Comparison of ENCODE assay signal across 19 cellular contexts in genomic region chr13:113119166-113119821, GRCh38. TPM values are rescaled to one million over a fixed set of nuclear protein-coding genes. Genes with fewer than 3 reads are reported as not detected.
DNase-seq lines count a peak whose midpoint lies in the region; ATAC-seq, FAIRE-seq and TF ChIP-seq lines count a peak whose summit lies in the region.
"Had no signal": no experiment of that assay in that cellular context is flagged by ENCODE, and none has a peak within 500 bp of the region (broad histone marks: within the 10 kb centered on the region; RNA-seq: fewer than 3 reads in every experiment).

No MANE protein-coding gene starts in this region.

- no peaks in the 10 kb centered on the region for H3K36me3 ChIP-seq in H7 (replicated peaks; ENCODE audit: control insufficient read depth, insufficient read depth, low read length)
- H3K36me3 ChIP-seq in HepG2 (replicated peaks in 1 of 2; ENCODE audit: control insufficient read depth in 1 of 2, insufficient read depth in 2 of 2, low read length in 2 of 2) = peaks cover 0 to 1% of the 10 kb centered on the region in 2 experiments; a peak in 1 of 5 replicates
- no peaks in the 10 kb centered on the region for H3K36me3 ChIP-seq in spleen

- no peak overlapping the region for H3K9ac ChIP-seq in HepG2 (ENCODE audit: insufficient read depth, low read depth, low read length)

- intact Hi-C loops in activated B cell treated with CpG ODN at 0.5 μM for 24 hours (cut with micrococcal nuclease) (no loop called here), HepG2 (cut with micrococcal nuclease; ENCODE audit: unreplicated experiment) (no loop called here), spleen (cut with DNase I; ENCODE audit: low total_unique reads) (no loop called here)

- H3K4me3 ChIP-seq in H7 (ENCODE audit: insufficient read depth, low read depth, low read length) (no peak overlapping the region), HepG2 (replicated peaks in 1 of 3; ENCODE audit: insufficient read depth in 1 of 3, low read depth in 2 of 3, low read length in 3 of 3) (no peak overlapping the region), spleen (no peak overlapping the region)
- H3K4me3 ChIP-seq: PC-9 had no signal

- TF ChIP-seq RAD21 in HepG2 (CRISPR knock-in tag; IDR thresholded peaks at IDR 0.05) = no peak

- TF ChIP-seq EP300 in HepG2 (IDR thresholded peaks at IDR 0.05; ENCODE audit: low read depth in 2 of 2, low read length in 2 of 2) = no peak
- no peak for TF ChIP-seq EP300 in HepG2 (CRISPR knock-in tag; IDR thresholded peaks at IDR 0.05; ENCODE audit: borderline replicate concordance)

- H3K27ac ChIP-seq in HepG2 (ENCODE audit: extremely low read length, insufficient read depth, low read length) = no peak overlapping the region
- no peak overlapping the region for H3K27ac ChIP-seq in spleen
- H3K27ac ChIP-seq: PC-9 had no signal

- H3K27ac Mint-ChIP-seq in activated B cell treated with CpG ODN at 0.5 μM for 24 hours = no peak overlapping the region

- in situ Hi-C loops in HepG2 (cut with HindIII; ENCODE audit: extremely low pct_ligation_motif_present, low pct_unique_long_range_greater_than_20kb) = no loop called here

- no peaks in the 10 kb centered on the region for H3K9me3 Mint-ChIP-seq in activated B cell treated with CpG ODN at 0.5 μM for 24 hours

- peaks cover 14% of the 10 kb centered on the region for H3K27me3 Mint-ChIP-seq in activated B cell treated with CpG ODN at 0.5 μM for 24 hours

- H3K4me1 Mint-ChIP-seq in activated B cell treated with CpG ODN at 0.5 μM for 24 hours = no peaks in the 10 kb centered on the region
- H3K4me1 Mint-ChIP-seq: CD4-positive, CD25-positive, alpha-beta regulatory T cell had no signal

- CTCF ChIA-PET in activated B cell treated with CpG ODN at 0.5 μM for 24 hours (lab: Charles Lee) = no interaction called here
- CTCF ChIA-PET in HepG2 (lab: Yijun Ruan, JAX; ENCODE audit: low intra/inter-chr PET ratio, low total read pairs) = no interaction called here

- H3K9me3 ChIP-seq in HepG2 (ENCODE audit: low read length) (no peaks in the 10 kb centered on the region), spleen (no peaks in the 10 kb centered on the region)

- no peak for ATAC-seq in activated B cell treated with CpG ODN at 0.5 μM for 24 hours (ENCODE audit: low read depth)
- ATAC-seq in HepG2 = no peak
- ATAC-seq in stimulated activated naive CD8-positive, alpha-beta T cell treated with anti-CD3 and anti-CD28 coated beads, Interleukin-15, Interleukin-2, amounts not matched to agents 100 U/mL and 50 U/mL, for 24 hours = no peak

- peaks cover 13% of the 10 kb centered on the region for H3K4me1 ChIP-seq in HepG2 (ENCODE audit: insufficient read depth, low read length)
- no peaks in the 10 kb centered on the region for H3K4me1 ChIP-seq in spleen

- no peaks in the 10 kb centered on the region for H3K36me3 Mint-ChIP-seq in activated B cell treated with CpG ODN at 0.5 μM for 24 hours (ENCODE audit: low read depth)
- H3K36me3 Mint-ChIP-seq: CD4-positive, CD25-positive, alpha-beta regulatory T cell had no signal

- peaks cover 17% of the 10 kb centered on the region for H3K79me2 ChIP-seq in HepG2 (ENCODE audit: insufficient read depth, low read length)

- TF ChIP-seq CTCF in activated B cell treated with CpG ODN at 0.5 μM for 24 hours (IDR thresholded peaks at IDR 0.05) = no peak
- no peak for TF ChIP-seq CTCF in HepG2 (CRISPR knock-in tag; IDR thresholded peaks at IDR 0.05)
- no peak for TF ChIP-seq CTCF in spleen (IDR thresholded peaks at IDR 0.05 in 8 of 11, conservative IDR thresholded peaks at IDR 0.05 in 3 of 11)
- no peak for TF ChIP-seq CTCF in GM20000 (IDR thresholded peaks at IDR 0.05; ENCODE audit: extremely low read depth, missing control alignments)

- TSS peak; percentile 35 for BruUV-seq in HepG2 (replicated peaks; lab: Mats Ljungman, UMichigan)

- H3K27me3 ChIP-seq in H7 (ENCODE audit: control insufficient read depth, insufficient read depth, low read length) = no peaks in the 10 kb centered on the region
- H3K27me3 ChIP-seq in HepG2 (ENCODE audit: control insufficient read depth in 1 of 2, insufficient read depth in 2 of 2, low read length in 2 of 2) = no peaks in the 10 kb centered on the region; a peak in 1 of 5 replicates
- peaks cover 0 to 26% (median 0%) of the 10 kb centered on the region in 7 donors for H3K27me3 ChIP-seq in spleen (replicated peaks in 1 of 7)

- TF ChIP-seq POLR2A in HepG2 (IDR thresholded peaks at IDR 0.05; ENCODE audit: insufficient read depth in 1 of 2, low read depth in 2 of 2, low read length in 2 of 2) (no peak), spleen (IDR thresholded peaks at IDR 0.05) (no peak)

- DNase-seq in H7 (peak; percentile 21), activated B cell treated with CpG ODN at 0.5 μM for 24 hours (peak; percentile 8), HepG2 (ENCODE audit: low spot score) (no peak), spleen (peak; percentile 33), GM20000 (ENCODE audit: low spot score) (no peak)
- DNase-seq in central memory CD4-positive, alpha-beta T cell = no peak
- DNase-seq in stimulated activated naive CD8-positive, alpha-beta T cell treated with anti-CD3 and anti-CD28 coated beads, Interleukin-15, Interleukin-2, amounts not matched to agents 100 U/mL and 50 U/mL, for 24 hours = no peak
- DNase-seq: AML-193; Calu3; CD4-positive, CD25-positive, alpha-beta regulatory T cell; KG1; NCI-H1105; NCI-H187; NCI-H2171; NCI-H446 treated with DMSO at 0.1 percent for 48 hours; NCI-H748 treated with DMSO at 0.1 percent for 48 hours; PC-9 had no signal

- 95% methylated on average over 10 of the region's 16 CpGs for WGBS in HepG2 (ENCODE audit: low lambda C conversion rate)
- 82 to 89% (median 88%) methylated on average over 16 of the region's 16 CpGs for WGBS in spleen, 5 donors

- no peak for FAIRE-seq in HepG2 (lab: Jason Lieb, UNC)
- FAIRE-seq: GM19239 had no signal

- peaks cover 4% of the 10 kb centered on the region; the same call in 1 of the 2 replicates for H4K20me1 ChIP-seq in HepG2 (ENCODE audit: insufficient read depth, low read length)

- POLR2A ChIA-PET in activated B cell treated with CpG ODN at 0.5 μM for 24 hours (lab: Charles Lee) (no interaction called here), HepG2 (lab: Yijun Ruan, JAX) (no interaction called here)

- H3K4me2 ChIP-seq in HepG2 (ENCODE audit: low read depth, low read length) = no peak overlapping the region
- H3K4me2 ChIP-seq: PC-9 had no signal

- no peak overlapping the region for H2AFZ ChIP-seq in HepG2 (ENCODE audit: low read length)
- H2AFZ ChIP-seq: PC-9 had no signal

- no peak overlapping the region for H3K4me3 Mint-ChIP-seq in activated B cell treated with CpG ODN at 0.5 μM for 24 hours
- H3K4me3 Mint-ChIP-seq: CD4-positive, CD25-positive, alpha-beta regulatory T cell had no signal

RNA-seq across cellular contexts. Expression of gene F10, which starts 3.3 kb away (rescaled TPM):
- total RNA-seq in H7 (2014; rRNA removed; shearing (Covaris generic)) = 1.3 and 2.1 TPM in 2 replicates
- total RNA-seq in activated B cell treated with CpG ODN at 0.5 μM for 24 hours (not detected in 2 replicates), HepG2 (2016; rRNA removed; fragmentation: Illumina TruSeq; extraction: Trizol) (19.9 and 58.4 TPM in 2 replicates), spleen (1 to 10 TPM; 1.6 to 6.4 (median 3.0) TPM)
- 11.2 and 12.3 TPM in 2 replicates for total RNA-seq in HepG2 (2016; cell fraction: cytosol; rRNA removed; fragmentation: Illumina TruSeq; extraction: Trizol; ENCODE audit: low read depth)
- 18.9 and 61.6 TPM in 2 replicates for total RNA-seq in HepG2 (2016; cell fraction: insoluble cytoplasmic fraction; rRNA removed; fragmentation: Illumina TruSeq; extraction: Trizol)
- 12.7 and 13.1 TPM in 2 replicates for total RNA-seq in HepG2 (2016; cell fraction: membrane; rRNA removed; fragmentation: Illumina TruSeq; extraction: Trizol)
- total RNA-seq in HepG2 (2016; cell fraction: nucleus; rRNA removed; fragmentation: Illumina TruSeq; extraction: Trizol) = 43.8 and 53.5 TPM in 2 replicates
- polyA plus RNA-seq in HepG2 (2011; rRNA removed) (237 and 317 TPM in 2 replicates), spleen (1 to 10 TPM; 1.8 to 4.2 (median 2.0) TPM)
- polyA plus RNA-seq in HepG2 (2011; cell fraction: cytosol; rRNA removed) = 277 and 280 TPM in 2 replicates
- polyA plus RNA-seq in HepG2 (2011; cell fraction: nucleus; rRNA removed) = 231 and 240 TPM in 2 replicates
- 150 and 219 TPM in 2 replicates for polyA plus RNA-seq in HepG2 (2012)
- 11.6 and 13.0 TPM in 2 replicates for polyA plus RNA-seq in HepG2 (2016; cell fraction: cytosol; fragmentation: Illumina TruSeq; extraction: Trizol; ENCODE audit: low read depth)
- polyA plus RNA-seq in HepG2 (2016; cell fraction: insoluble cytoplasmic fraction; fragmentation: Illumina TruSeq; extraction: Trizol; ENCODE audit: low read depth) = 18.4 and 19.4 TPM in 2 replicates
- polyA plus RNA-seq in HepG2 (2016; cell fraction: membrane; fragmentation: Illumina TruSeq; extraction: Trizol; ENCODE audit: low read depth) = 10.3 and 10.6 TPM in 2 replicates
- polyA plus RNA-seq in HepG2 (2016; cell fraction: nucleus; fragmentation: Illumina TruSeq; extraction: Trizol; ENCODE audit: insufficient read depth, low read depth) = 82.4 and 83.6 TPM in 2 replicates
- 117 TPM in 1 of 2 replicates, not detected in the other for polyA minus RNA-seq in HepG2 (2011; rRNA and poly(A)+ RNA removed; ENCODE audit: low replicate concordance)
- polyA minus RNA-seq in HepG2 (2011; cell fraction: cytosol; rRNA and poly(A)+ RNA removed) = 61.5 and 79.5 TPM in 2 replicates
- polyA minus RNA-seq in HepG2 (2011; cell fraction: nucleus; rRNA and poly(A)+ RNA removed) = 44.3 and 53.6 TPM in 2 replicates
- total RNA-seq: Calu3; CD4-positive, CD25-positive, alpha-beta regulatory T cell; PC-9 had no signal

RNA-seq across cellular contexts. Expression of gene F7, which starts 13.7 kb away (rescaled TPM):
- 0.28 and 1.5 TPM in 2 replicates for total RNA-seq in H7 (2014; rRNA removed; shearing (Covaris generic))
- total RNA-seq in activated B cell treated with CpG ODN at 0.5 μM for 24 hours (not detected in 2 replicates), HepG2 (2016; rRNA removed; fragmentation: Illumina TruSeq; extraction: Trizol) (7.2 and 12.6 TPM in 2 replicates), spleen (not detected)
- 0.61 and 0.71 TPM in 2 replicates for total RNA-seq in HepG2 (2016; cell fraction: cytosol; rRNA removed; fragmentation: Illumina TruSeq; extraction: Trizol; ENCODE audit: low read depth)
- total RNA-seq in HepG2 (2016; cell fraction: insoluble cytoplasmic fraction; rRNA removed; fragmentation: Illumina TruSeq; extraction: Trizol) = 6.7 and 12.9 TPM in 2 replicates
- 1.9 and 2.2 TPM in 2 replicates for total RNA-seq in HepG2 (2016; cell fraction: membrane; rRNA removed; fragmentation: Illumina TruSeq; extraction: Trizol)
- 10.3 and 10.6 TPM in 2 replicates for total RNA-seq in HepG2 (2016; cell fraction: nucleus; rRNA removed; fragmentation: Illumina TruSeq; extraction: Trizol)
- polyA plus RNA-seq in HepG2 (2011; rRNA removed) (26.5 and 39.9 TPM in 2 replicates), spleen (under 1 TPM in 1 of 3 donors, not detected in 2; 0.03 TPM)
- polyA plus RNA-seq in HepG2 (2011; cell fraction: cytosol; rRNA removed) = 21.7 and 26.2 TPM in 2 replicates
- polyA plus RNA-seq in HepG2 (2011; cell fraction: nucleus; rRNA removed) = 105 and 121 TPM in 2 replicates
- 45.9 and 52.4 TPM in 2 replicates for polyA plus RNA-seq in HepG2 (2012)
- polyA plus RNA-seq in HepG2 (2016; cell fraction: cytosol; fragmentation: Illumina TruSeq; extraction: Trizol; ENCODE audit: low read depth) = 0.51 and 0.52 TPM in 2 replicates
- polyA plus RNA-seq in HepG2 (2016; cell fraction: insoluble cytoplasmic fraction; fragmentation: Illumina TruSeq; extraction: Trizol; ENCODE audit: low read depth) = 7.0 and 7.3 TPM in 2 replicates
- 1.1 and 1.6 TPM in 2 replicates for polyA plus RNA-seq in HepG2 (2016; cell fraction: membrane; fragmentation: Illumina TruSeq; extraction: Trizol; ENCODE audit: low read depth)
- polyA plus RNA-seq in HepG2 (2016; cell fraction: nucleus; fragmentation: Illumina TruSeq; extraction: Trizol; ENCODE audit: insufficient read depth, low read depth) = 23.6 and 26.7 TPM in 2 replicates
- 43.0 TPM in 1 of 2 replicates, not detected in the other for polyA minus RNA-seq in HepG2 (2011; rRNA and poly(A)+ RNA removed; ENCODE audit: low replicate concordance)
- 8.7 and 12.9 TPM in 2 replicates for polyA minus RNA-seq in HepG2 (2011; cell fraction: cytosol; rRNA and poly(A)+ RNA removed)
- polyA minus RNA-seq in HepG2 (2011; cell fraction: nucleus; rRNA and poly(A)+ RNA removed) = 14.7 and 15.7 TPM in 2 replicates
- total RNA-seq: Calu3; CD4-positive, CD25-positive, alpha-beta regulatory T cell; M059J; PC-9 had no signal
- polyA plus RNA-seq: CD4-positive, CD25-positive, alpha-beta regulatory T cell had no signal

RNA-seq across cellular contexts. Expression of gene PROZ, which starts 39.2 kb away (rescaled TPM):
- not detected in 2 replicates for total RNA-seq in H7 (2014; rRNA removed; shearing (Covaris generic))
- not detected in 2 replicates for total RNA-seq in activated B cell treated with CpG ODN at 0.5 μM for 24 hours
- total RNA-seq in HepG2 (2016; rRNA removed; fragmentation: Illumina TruSeq; extraction: Trizol) = 2.1 and 5.6 TPM in 2 replicates
- total RNA-seq in HepG2 (2016; cell fraction: cytosol; rRNA removed; fragmentation: Illumina TruSeq; extraction: Trizol; ENCODE audit: low read depth) = 0.20 and 0.35 TPM in 2 replicates
- 1.9 and 5.3 TPM in 2 replicates for total RNA-seq in HepG2 (2016; cell fraction: insoluble cytoplasmic fraction; rRNA removed; fragmentation: Illumina TruSeq; extraction: Trizol)
- total RNA-seq in HepG2 (2016; cell fraction: membrane; rRNA removed; fragmentation: Illumina TruSeq; extraction: Trizol) = 0.62 and 0.93 TPM in 2 replicates
- 3.0 and 4.0 TPM in 2 replicates for total RNA-seq in HepG2 (2016; cell fraction: nucleus; rRNA removed; fragmentation: Illumina TruSeq; extraction: Trizol)
- 22.5 and 26.1 TPM in 2 replicates for polyA plus RNA-seq in HepG2 (2011; rRNA removed)
- polyA plus RNA-seq in HepG2 (2011; cell fraction: cytosol; rRNA removed) = 14.4 and 16.0 TPM in 2 replicates
- 45.5 and 49.7 TPM in 2 replicates for polyA plus RNA-seq in HepG2 (2011; cell fraction: nucleus; rRNA removed)
- 12.7 and 14.1 TPM in 2 replicates for polyA plus RNA-seq in HepG2 (2012)
- polyA plus RNA-seq in HepG2 (2016; cell fraction: cytosol; fragmentation: Illumina TruSeq; extraction: Trizol; ENCODE audit: low read depth) = 0.23 and 0.67 TPM in 2 replicates
- polyA plus RNA-seq in HepG2 (2016; cell fraction: insoluble cytoplasmic fraction; fragmentation: Illumina TruSeq; extraction: Trizol; ENCODE audit: low read depth) = 1.6 and 2.1 TPM in 2 replicates
- polyA plus RNA-seq in HepG2 (2016; cell fraction: membrane; fragmentation: Illumina TruSeq; extraction: Trizol; ENCODE audit: low read depth) = 0.70 and 0.93 TPM in 2 replicates
- polyA plus RNA-seq in HepG2 (2016; cell fraction: nucleus; fragmentation: Illumina TruSeq; extraction: Trizol; ENCODE audit: insufficient read depth, low read depth) = 10.7 and 11.6 TPM in 2 replicates
- polyA minus RNA-seq in HepG2 (2011; rRNA and poly(A)+ RNA removed; ENCODE audit: low replicate concordance) = 5.4 TPM in 1 of 2 replicates, not detected in the other
- 4.9 and 8.4 TPM in 2 replicates for polyA minus RNA-seq in HepG2 (2011; cell fraction: cytosol; rRNA and poly(A)+ RNA removed)
- 3.1 and 4.4 TPM in 2 replicates for polyA minus RNA-seq in HepG2 (2011; cell fraction: nucleus; rRNA and poly(A)+ RNA removed)
- total RNA-seq in spleen = not detected
- polyA plus RNA-seq in spleen = under 1 TPM in 1 of 3 donors, not detected in 2; 0.11 TPM
- total RNA-seq: Calu3; CD4-positive, CD25-positive, alpha-beta regulatory T cell; M059J; PC-9 had no signal

Comparison
In these comparisons a context has a peak if more than half of its experiments do, and no peak if none do; other contexts are left out.
1. DNase-seq: peak in H7 (single experiment), activated B cell treated with CpG ODN at 0.5 μM for 24 hours (single experiment) and spleen (single experiment); none in HepG2 (single experiment), GM20000 (single experiment), central memory CD4-positive, alpha-beta T cell (single experiment) and stimulated activated naive CD8-positive, alpha-beta T cell treated with anti-CD3 and anti-CD28 coated beads, Interleukin-15, Interleukin-2, amounts not matched to agents 100 U/mL and 50 U/mL, for 24 hours (single experiment).